3 cellular contexts compared by ENCODE assay signal in the genomic region with DNA sequence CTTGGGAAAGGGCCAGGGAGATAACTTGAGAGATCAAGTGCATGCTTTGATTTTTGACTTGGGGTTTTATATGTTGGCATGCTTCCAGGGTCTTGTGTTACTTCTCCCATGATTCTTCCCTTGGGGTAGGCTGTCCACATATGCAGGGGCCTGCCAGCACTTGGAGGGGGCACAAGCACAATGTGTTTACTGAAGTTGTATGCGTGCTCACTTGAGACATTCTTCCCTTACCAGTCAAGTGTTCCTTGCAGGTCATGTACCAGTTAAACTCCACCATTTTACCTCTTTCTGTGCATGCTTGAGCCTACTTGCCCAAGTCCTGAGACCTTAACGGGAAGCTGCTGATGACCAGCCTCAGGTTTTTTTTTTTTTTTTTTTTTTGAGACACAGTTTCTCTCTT.
"Had no signal": no experiment of that assay in that cellular context is flagged by ENCODE, and none has a peak within 500 bp of the region (broad histone marks: within the 10 kb centered on the region; RNA-seq: fewer than 3 reads in every experiment).

No MANE protein-coding gene starts in this region.

- H3K4me3 ChIP-seq: GM12878 had no signal

- ATAC-seq: GM12878 had no signal

- DNase-seq: GDM1, GF-D8 had no signal
